Comparison of ENCODE assay signal across 10 cellular contexts in genomic region chr2:63058149-63058741, GRCh38. TPM values are rescaled to one million over a fixed set of nuclear protein-coding genes. Genes with fewer than 3 reads are reported as not detected.
A peak's percentile ranks its signal among the peaks of the same experiment; 100 is the strongest.
DNase-seq lines count a peak whose midpoint lies in the region; ATAC-seq lines count a peak whose summit lies in the region.
"Had no signal": no experiment of that assay in that cellular context is flagged by ENCODE, and none has a peak within 500 bp of the region (broad histone marks: within the 10 kb centered on the region; RNA-seq: fewer than 3 reads in every experiment).

No MANE protein-coding gene starts in this region.

- peak; percentile 62 for DNase-seq in activated CD4-positive, alpha-beta T cell treated with anti-CD3 and anti-CD28 coated beads, Interleukin-2, amount 10 ng/mL, durations not matched to agents 24 days and 14 days
- DNase-seq in activated CD4-positive, alpha-beta T cell treated with anti-CD3 and anti-CD28 coated beads, Interleukin-2, amount 50 U/mL, for 48 hours, result no peak
- no peak for DNase-seq in activated T-helper 2 cell treated with anti-CD3 and anti-CD28 coated beads, Interferon-gamma antibody, Interleukin-2, Interleukin-4, amounts not matched to agents 10 μg/mL and 5 μg/mL and 100 μg/mL, durations not matched to agents 14 hours and 24 hours and 36 hours (ENCODE audit: low spot score)
- DNase-seq in islet precursor cell, result peak; percentile 63
- DNase-seq in NCI-H82 (lab: John Stamatoyannopoulos, UW), result no peak
- no peak for DNase-seq in DMS153 (lab: John Stamatoyannopoulos, UW)

- H3K4me3 Mint-ChIP-seq in activated CD4-positive, alpha-beta T cell treated with anti-CD3 and anti-CD28 coated beads, Interleukin-2, amount 10 ng/mL, durations not matched to agents 24 days and 14 days, result peak overlapping the region; percentile 70
- peak overlapping the region; percentile 21 for H3K4me3 Mint-ChIP-seq in activated T-helper 2 cell treated with anti-CD3 and anti-CD28 coated beads, Interferon-gamma antibody, Interleukin-2, Interleukin-4, amounts not matched to agents 10 μg/mL and 5 μg/mL and 100 μg/mL, durations not matched to agents 14 hours and 24 hours and 36 hours (ENCODE audit: low read depth)

- H3K36me3 Mint-ChIP-seq in activated CD4-positive, alpha-beta T cell treated with anti-CD3 and anti-CD28 coated beads, Interleukin-2, amount 10 ng/mL, durations not matched to agents 24 days and 14 days (ENCODE audit: low read depth), result peaks cover 15% of the 10 kb centered on the region
- H3K36me3 Mint-ChIP-seq in activated T-helper 2 cell treated with anti-CD3 and anti-CD28 coated beads, Interferon-gamma antibody, Interleukin-2, Interleukin-4, amounts not matched to agents 10 μg/mL and 5 μg/mL and 100 μg/mL, durations not matched to agents 14 hours and 24 hours and 36 hours (ENCODE audit: low read depth), result peaks cover 3% of the 10 kb centered on the region

- H3K9me3 ChIP-seq in stomach smooth muscle (ENCODE audit: control insufficient read depth in 2 of 2, low read length in 2 of 2), result peaks cover 0 to 4% of the 10 kb centered on the region in 2 donors

- H3K27ac Mint-ChIP-seq in activated CD4-positive, alpha-beta T cell treated with anti-CD3 and anti-CD28 coated beads, Interleukin-2, amount 10 ng/mL, durations not matched to agents 24 days and 14 days, result no peak overlapping the region
- peak overlapping the region; percentile 55 for H3K27ac Mint-ChIP-seq in activated T-helper 2 cell treated with anti-CD3 and anti-CD28 coated beads, Interferon-gamma antibody, Interleukin-2, Interleukin-4, amounts not matched to agents 10 μg/mL and 5 μg/mL and 100 μg/mL, durations not matched to agents 14 hours and 24 hours and 36 hours

- intact Hi-C loops in activated CD4-positive, alpha-beta T cell treated with anti-CD3 and anti-CD28 coated beads, Interleukin-2, amount 10 ng/mL, durations not matched to agents 24 days and 14 days (cut with micrococcal nuclease), result loop anchor here (1.0 to 10.0 kb wide), 2 partner anchors 9 to 353 kb away; partner anchors contain the start of gene EHBP1
- intact Hi-C loops in activated T-helper 2 cell treated with anti-CD3 and anti-CD28 coated beads, Interferon-gamma antibody, Interleukin-2, Interleukin-4, amounts not matched to agents 10 μg/mL and 5 μg/mL and 100 μg/mL, durations not matched to agents 14 hours and 24 hours and 36 hours (cut with micrococcal nuclease), result loop anchor here (1.0 to 10.0 kb wide), 2 partner anchors 8 to 367 kb away; partner anchors contain the start of gene OTX1

- H3K9ac ChIP-seq in stomach smooth muscle (ENCODE audit: low read length in 2 of 2), result no peak overlapping the region

- H3K27me3 ChIP-seq in stomach smooth muscle (ENCODE audit: control insufficient read depth in 1 of 2, insufficient read depth in 2 of 2, low read length in 2 of 2), result peaks cover 65 to 89% of the 10 kb centered on the region in 2 donors

- H3K27ac ChIP-seq in stomach smooth muscle (ENCODE audit: low read length), result no peak overlapping the region

- peaks cover 85% of the 10 kb centered on the region for H3K27me3 Mint-ChIP-seq in activated CD4-positive, alpha-beta T cell treated with anti-CD3 and anti-CD28 coated beads, Interleukin-2, amount 10 ng/mL, durations not matched to agents 24 days and 14 days
- H3K27me3 Mint-ChIP-seq in activated T-helper 2 cell treated with anti-CD3 and anti-CD28 coated beads, Interferon-gamma antibody, Interleukin-2, Interleukin-4, amounts not matched to agents 10 μg/mL and 5 μg/mL and 100 μg/mL, durations not matched to agents 14 hours and 24 hours and 36 hours (ENCODE audit: low read depth), result peaks cover 81% of the 10 kb centered on the region

- peaks cover 18% of the 10 kb centered on the region for H3K9me3 Mint-ChIP-seq in activated CD4-positive, alpha-beta T cell treated with anti-CD3 and anti-CD28 coated beads, Interleukin-2, amount 10 ng/mL, durations not matched to agents 24 days and 14 days
- H3K9me3 Mint-ChIP-seq in activated T-helper 2 cell treated with anti-CD3 and anti-CD28 coated beads, Interferon-gamma antibody, Interleukin-2, Interleukin-4, amounts not matched to agents 10 μg/mL and 5 μg/mL and 100 μg/mL, durations not matched to agents 14 hours and 24 hours and 36 hours, result no peaks in the 10 kb centered on the region

- H3K4me3 ChIP-seq in stomach smooth muscle (ENCODE audit: low read length in 2 of 2), result peak overlapping the region; percentile 35 to 42

- H3K4me1 Mint-ChIP-seq in activated CD4-positive, alpha-beta T cell treated with anti-CD3 and anti-CD28 coated beads, Interleukin-2, amount 10 ng/mL, durations not matched to agents 24 days and 14 days, result peaks cover 37% of the 10 kb centered on the region
- peaks cover 38% of the 10 kb centered on the region for H3K4me1 Mint-ChIP-seq in activated T-helper 2 cell treated with anti-CD3 and anti-CD28 coated beads, Interferon-gamma antibody, Interleukin-2, Interleukin-4, amounts not matched to agents 10 μg/mL and 5 μg/mL and 100 μg/mL, durations not matched to agents 14 hours and 24 hours and 36 hours (ENCODE audit: low read depth)

- no peaks in the 10 kb centered on the region for H3K36me3 ChIP-seq in stomach smooth muscle (ENCODE audit: control insufficient read depth in 2 of 2, insufficient read depth in 2 of 2, low read length in 2 of 2)

- peaks cover 44% of the 10 kb centered on the region for H3K4me1 ChIP-seq in stomach smooth muscle (ENCODE audit: control insufficient read depth, insufficient read depth, low read length)

- ATAC-seq in HG02840 (IDR thresholded peaks at IDR 0.05; ENCODE audit: low FRiP score, unreplicated experiment), result no peak

RNA-seq across cellular contexts. Expression of gene OTX1, which starts 7.6 kb away (rescaled TPM):
- not detected in 2 replicates for total RNA-seq in activated CD4-positive, alpha-beta T cell treated with anti-CD3 and anti-CD28 coated beads, Interleukin-2, amount 10 ng/mL, durations not matched to agents 24 days and 14 days
- not detected in 2 replicates for total RNA-seq in activated T-helper 2 cell treated with anti-CD3 and anti-CD28 coated beads, Interferon-gamma antibody, Interleukin-2, Interleukin-4, amounts not matched to agents 10 μg/mL and 5 μg/mL and 100 μg/mL, durations not matched to agents 14 hours and 24 hours and 36 hours
- total RNA-seq: aorta, lung microvascular endothelial cell had no signal

Comparison
In these comparisons a context has a peak if more than half of its experiments do, and no peak if none do; other contexts are left out.
1. DNase-seq: peak in activated CD4-positive, alpha-beta T cell treated with anti-CD3 and anti-CD28 coated beads, Interleukin-2, amount 10 ng/mL, durations not matched to agents 24 days and 14 days (single experiment) and islet precursor cell (single experiment); none in activated CD4-positive, alpha-beta T cell treated with anti-CD3 and anti-CD28 coated beads, Interleukin-2, amount 50 U/mL, for 48 hours (0 of 2), activated T-helper 2 cell treated with anti-CD3 and anti-CD28 coated beads, Interferon-gamma antibody, Interleukin-2, Interleukin-4, amounts not matched to agents 10 μg/mL and 5 μg/mL and 100 μg/mL, durations not matched to agents 14 hours and 24 hours and 36 hours (single experiment), NCI-H82 (single experiment) and DMS153 (single experiment).